In the genomic region with DNA sequence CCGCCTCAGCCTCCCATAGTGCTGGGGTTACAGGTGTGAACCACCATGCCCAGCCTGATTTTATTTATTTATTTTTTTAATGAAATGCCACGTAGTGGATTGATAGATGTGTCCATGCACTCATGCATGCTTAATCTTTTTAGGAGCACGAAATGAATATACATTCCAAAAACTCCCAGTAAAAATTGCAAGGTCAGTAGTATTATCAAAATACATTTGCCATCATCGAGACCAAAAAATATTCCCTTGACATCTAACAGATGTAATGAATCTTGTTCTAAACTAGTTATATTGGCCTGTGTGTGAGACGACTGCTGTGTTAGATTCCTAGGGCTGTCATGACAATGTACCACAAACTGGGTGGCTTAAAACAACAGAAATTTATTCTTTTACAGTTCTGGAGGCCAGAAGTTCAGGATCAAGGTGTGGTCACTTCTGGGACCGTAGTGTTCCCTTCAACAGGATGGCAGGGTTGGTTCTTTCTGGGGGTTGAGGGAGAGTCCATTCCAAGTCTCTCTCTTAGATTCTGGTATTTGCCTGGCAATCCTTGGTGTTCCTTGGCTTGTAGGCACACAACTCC, we compare ENCODE assay signal across 15 cellular contexts. TPM values are rescaled to one million over a fixed set of nuclear protein-coding genes. Genes with fewer than 3 reads are reported as not detected.
DNase-seq lines count a peak whose midpoint lies in the region; ATAC-seq, FAIRE-seq and TF ChIP-seq lines count a peak whose summit lies in the region.
"Had no signal": no experiment of that assay in that cellular context is flagged by ENCODE, and none has a peak within 500 bp of the region (broad histone marks: within the 10 kb centered on the region; RNA-seq: fewer than 3 reads in every experiment).

No MANE protein-coding gene starts in this region.

- H2AFZ ChIP-seq in HepG2 (ENCODE audit: low read length), result no peak overlapping the region

- H3K36me3 ChIP-seq in HepG2 (replicated peaks in 1 of 2; ENCODE audit: control insufficient read depth in 1 of 2, insufficient read depth in 2 of 2, low read length in 2 of 2) (no peaks in the 10 kb centered on the region), right lobe of liver (no peaks in the 10 kb centered on the region)

- CTCF ChIA-PET in HepG2 (lab: Yijun Ruan, JAX; ENCODE audit: low intra/inter-chr PET ratio, low total read pairs), result no interaction called here
- CTCF ChIA-PET in RWPE1 (lab: Yijun Ruan, JAX), result interaction anchor here (0.6 kb wide), 2 partner anchors 46 to 1415 kb away, joined by 3 to 10 read pairs; no protein-coding TSS in a partner anchor

- H3K4me1 Mint-ChIP-seq in type B pancreatic cell (ENCODE audit: unreplicated experiment), result peaks cover 46% of the 10 kb centered on the region

- no peak overlapping the region for H3K4me2 ChIP-seq in HepG2 (ENCODE audit: low read depth, low read length)

- FAIRE-seq in HepG2 (lab: Jason Lieb, UNC) (no peak), H54 (lab: Jason Lieb, UNC) (no peak)
- FAIRE-seq: GM12878 had no signal

- peak overlapping the region; percentile 68 for H3K27ac Mint-ChIP-seq in type B pancreatic cell
- H3K27ac Mint-ChIP-seq: B cell; CD4-positive, alpha-beta T cell; IgD-negative memory B cell had no signal

- no peak for ATAC-seq in HepG2
- no peak for ATAC-seq in right lobe of liver
- ATAC-seq in left colon, result peak; percentile 58
- ATAC-seq in GM18502 (IDR thresholded peaks at IDR 0.05; ENCODE audit: poor library complexity, unreplicated experiment), result no peak
- ATAC-seq in GM21825 (IDR thresholded peaks at IDR 0.05; ENCODE audit: unreplicated experiment), result no peak
- ATAC-seq: GM12878, HCT116 had no signal

- H3K4me3 Mint-ChIP-seq in type B pancreatic cell, result no peak overlapping the region
- H3K4me3 Mint-ChIP-seq: B cell; CD4-positive, alpha-beta T cell; IgD-negative memory B cell had no signal

- TF ChIP-seq EP300 in HepG2 (IDR thresholded peaks at IDR 0.05; ENCODE audit: low read depth in 2 of 2, low read length in 2 of 2), result no peak
- no peak for TF ChIP-seq EP300 in HepG2 (CRISPR knock-in tag; IDR thresholded peaks at IDR 0.05; ENCODE audit: borderline replicate concordance)

- no peaks in the 10 kb centered on the region for H3K36me3 Mint-ChIP-seq in type B pancreatic cell
- H3K36me3 Mint-ChIP-seq: IgD-negative memory B cell had no signal

- H3K9me3 ChIP-seq in HepG2 (ENCODE audit: low read length) (no peaks in the 10 kb centered on the region), right lobe of liver (no peaks in the 10 kb centered on the region)

- POLR2A ChIA-PET in HepG2 (lab: Yijun Ruan, JAX) (interaction anchor here (1.1 kb wide), 1 partner anchor 17 kb away, joined by 3 read pairs; no protein-coding TSS in a partner anchor), RWPE1 (lab: Yijun Ruan, JAX; ENCODE audit: low non-redundant PET) (interaction anchor here (0.7 to 0.9 kb wide), 2 partner anchors 56 kb away, joined by 4 to 6 read pairs; no protein-coding TSS in a partner anchor)

- H3K27ac ChIP-seq in HepG2 (ENCODE audit: extremely low read length, insufficient read depth, low read length) (no peak overlapping the region), right lobe of liver (no peak overlapping the region), RWPE1 (peak overlapping the region; percentile 74)

- TF ChIP-seq RAD21 in HepG2 (CRISPR knock-in tag; IDR thresholded peaks at IDR 0.05), result no peak

- H3K27me3 ChIP-seq in HepG2 (ENCODE audit: control insufficient read depth in 1 of 2, insufficient read depth in 2 of 2, low read length in 2 of 2), result no peaks in the 10 kb centered on the region
- no peaks in the 10 kb centered on the region for H3K27me3 ChIP-seq in right lobe of liver

- H3K27me3 Mint-ChIP-seq in type B pancreatic cell, result no peaks in the 10 kb centered on the region
- H3K27me3 Mint-ChIP-seq: CD4-positive, alpha-beta T cell had no signal

- in situ Hi-C loops in HepG2 (cut with HindIII; ENCODE audit: extremely low pct_ligation_motif_present, low pct_unique_long_range_greater_than_20kb), result no loop called here

- TF ChIP-seq CTCF in HepG2 (CRISPR knock-in tag; IDR thresholded peaks at IDR 0.05) (no peak), right lobe of liver (IDR thresholded peaks at IDR 0.05) (no peak), RWPE1 (conservative IDR thresholded peaks at IDR 0.05; ENCODE audit: low read depth) (no peak), type B pancreatic cell (conservative IDR thresholded peaks at IDR 0.05) (no peak)

- H3K4me1 ChIP-seq in HepG2 (ENCODE audit: insufficient read depth, low read length) (peaks cover 6% of the 10 kb centered on the region), right lobe of liver (peaks cover 0 to 5% (median 2%) of the 10 kb centered on the region in 4 donors)

- BruUV-seq in HepG2 (replicated peaks; lab: Mats Ljungman, UMichigan), result no TSS peak

- no peaks in the 10 kb centered on the region for H3K79me2 ChIP-seq in HepG2 (ENCODE audit: insufficient read depth, low read length)

- H3K4me3 ChIP-seq in HepG2 (replicated peaks in 1 of 3; ENCODE audit: insufficient read depth in 1 of 3, low read depth in 2 of 3, low read length in 3 of 3), result no peak overlapping the region
- H3K4me3 ChIP-seq in right lobe of liver, result no peak overlapping the region
- H3K4me3 ChIP-seq: GM12878 had no signal

- no peak for TF ChIP-seq POLR2A in HepG2 (IDR thresholded peaks at IDR 0.05; ENCODE audit: insufficient read depth in 1 of 2, low read depth in 2 of 2, low read length in 2 of 2)
- TF ChIP-seq POLR2A in right lobe of liver (IDR thresholded peaks at IDR 0.05), result no peak
- TF ChIP-seq POLR2A in H54 (IDR thresholded peaks at IDR 0.05; ENCODE audit: low read depth, low read length), result no peak

- DNase-seq in HepG2 (ENCODE audit: low spot score) (no peak), right lobe of liver (no peak), RWPE1 (ENCODE audit: low spot score) (no peak), left colon (peak in 1 of 2 donors; percentile 50), type B pancreatic cell (ENCODE audit: extremely low spot score, unreplicated experiment) (no peak), H54 (ENCODE audit: insufficient read length, low spot score) (no peak)
- DNase-seq: C1 segment of cervical spinal cord; CD4-positive, alpha-beta T cell; DMS79 had no signal

- no peaks in the 10 kb centered on the region for H3K9me3 Mint-ChIP-seq in type B pancreatic cell
- H3K9me3 Mint-ChIP-seq: CD4-positive, alpha-beta T cell; IgD-negative memory B cell had no signal

- H3K9ac ChIP-seq in HepG2 (ENCODE audit: insufficient read depth, low read depth, low read length), result no peak overlapping the region

- 47% methylated on average over 6 of the region's 6 CpGs for WGBS in HepG2 (ENCODE audit: low lambda C conversion rate)
- WGBS in right lobe of liver (ENCODE audit: insufficient coverage, low coverage, low lambda C conversion rate, missing lambda C conversion rate), result 89% methylated on average over 6 of the region's 6 CpGs

- no peaks in the 10 kb centered on the region for H4K20me1 ChIP-seq in HepG2 (ENCODE audit: insufficient read depth, low read length)

- intact Hi-C loops in HepG2 (cut with micrococcal nuclease; ENCODE audit: unreplicated experiment) (no loop called here), right lobe of liver (cut with DNase I) (no loop called here), left colon (cut with DNase I, micrococcal nuclease) (no loop called here)

TF ChIP-seq in HepG2, 621 proteins besides CTCF, POLR2A, EP300 and RAD21:
- TF ChIP-seq FLYWCH1 (CRISPR knock-in tag; IDR thresholded peaks at IDR 0.05), result no peak
- peak; percentile 51 to 67; a peak in 3 of 4 replicates for TF ChIP-seq MAFK (conservative IDR thresholded peaks at IDR 0.05 in 1 of 2, IDR thresholded peaks at IDR 0.05 in 1 of 2; ENCODE audit: low read length in 2 of 2)

RNA-seq across cellular contexts. Expression of gene UBL3, which starts 56.1 kb away (rescaled TPM):
- total RNA-seq in HepG2 (2016; rRNA removed; fragmentation: Illumina TruSeq; extraction: Trizol) (7.4 and 10.9 TPM in 2 replicates), right lobe of liver (10 to 100 TPM; 15.7 to 28.6 (median 23.5) TPM), left colon (10 to 100 TPM; 46.8 to 60.7 TPM), type B pancreatic cell (ENCODE audit: low replicate concordance) (37.7 and 47.7 TPM in 2 replicates)
- total RNA-seq in HepG2 (2016; cell fraction: cytosol; rRNA removed; fragmentation: Illumina TruSeq; extraction: Trizol; ENCODE audit: low read depth), result 1.3 and 1.5 TPM in 2 replicates
- 7.4 and 10.0 TPM in 2 replicates for total RNA-seq in HepG2 (2016; cell fraction: insoluble cytoplasmic fraction; rRNA removed; fragmentation: Illumina TruSeq; extraction: Trizol)
- 8.0 and 8.5 TPM in 2 replicates for total RNA-seq in HepG2 (2016; cell fraction: membrane; rRNA removed; fragmentation: Illumina TruSeq; extraction: Trizol)
- 7.2 and 8.1 TPM in 2 replicates for total RNA-seq in HepG2 (2016; cell fraction: nucleus; rRNA removed; fragmentation: Illumina TruSeq; extraction: Trizol)
- polyA plus RNA-seq in HepG2 (2011; rRNA removed), result 8.7 and 9.6 TPM in 2 replicates
- polyA plus RNA-seq in HepG2 (2011; cell fraction: cytosol; rRNA removed), result 5.1 and 7.8 TPM in 2 replicates
- polyA plus RNA-seq in HepG2 (2011; cell fraction: nucleus; rRNA removed), result 2.5 and 3.5 TPM in 2 replicates
- polyA plus RNA-seq in HepG2 (2012), result 16.3 and 17.6 TPM in 2 replicates
- polyA plus RNA-seq in HepG2 (2016; cell fraction: cytosol; fragmentation: Illumina TruSeq; extraction: Trizol; ENCODE audit: low read depth), result 1.6 and 2.0 TPM in 2 replicates
- polyA plus RNA-seq in HepG2 (2016; cell fraction: insoluble cytoplasmic fraction; fragmentation: Illumina TruSeq; extraction: Trizol; ENCODE audit: low read depth), result 16.2 and 17.1 TPM in 2 replicates
- polyA plus RNA-seq in HepG2 (2016; cell fraction: membrane; fragmentation: Illumina TruSeq; extraction: Trizol; ENCODE audit: low read depth), result 9.0 and 9.5 TPM in 2 replicates
- 8.6 and 9.3 TPM in 2 replicates for polyA plus RNA-seq in HepG2 (2016; cell fraction: nucleus; fragmentation: Illumina TruSeq; extraction: Trizol; ENCODE audit: insufficient read depth, low read depth)
- 7.4 and 11.5 TPM in 2 replicates for polyA minus RNA-seq in HepG2 (2011; rRNA and poly(A)+ RNA removed; ENCODE audit: low replicate concordance)
- 9.4 and 10.7 TPM in 2 replicates for polyA minus RNA-seq in HepG2 (2011; cell fraction: cytosol; rRNA and poly(A)+ RNA removed)
- 15.2 and 16.8 TPM in 2 replicates for polyA minus RNA-seq in HepG2 (2011; cell fraction: nucleus; rRNA and poly(A)+ RNA removed)
